ENCODE assay signal across 9 cellular contexts in the genomic region with DNA sequence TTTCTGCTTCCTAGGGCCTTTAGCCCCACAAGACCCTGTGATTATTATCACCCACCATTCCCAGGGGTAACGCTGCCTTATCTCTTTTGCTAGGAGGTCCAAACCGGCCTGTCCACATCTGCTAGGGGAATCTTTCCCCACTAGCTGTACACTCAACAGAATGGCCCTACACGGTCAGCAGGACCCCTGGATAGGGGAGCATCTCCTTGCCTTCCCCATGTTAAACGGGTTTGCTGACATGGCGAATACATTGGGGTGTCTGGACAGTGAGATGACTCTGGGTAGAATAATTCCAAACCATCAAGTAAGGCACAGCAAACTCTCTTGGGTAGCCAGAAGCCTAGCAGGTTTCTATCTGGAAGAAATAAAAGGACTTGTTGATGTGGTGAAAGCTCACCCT. TPM values are rescaled to one million over a fixed set of nuclear protein-coding genes. Genes with fewer than 3 reads are reported as not detected.
DNase-seq lines count a peak whose midpoint lies in the region; ATAC-seq and TF ChIP-seq lines count a peak whose summit lies in the region.
"Had no signal": no experiment of that assay in that cellular context is flagged by ENCODE, and none has a peak within 500 bp of the region (broad histone marks: within the 10 kb centered on the region; RNA-seq: fewer than 3 reads in every experiment).

No MANE protein-coding gene starts in this region.

- H3K4me1 ChIP-seq in hepatocyte (ENCODE audit: insufficient read depth) = no peaks in the 10 kb centered on the region

- no peaks in the 10 kb centered on the region for H3K9me3 Mint-ChIP-seq in T-helper 1 cell treated with Interleukin-12 subunit alpha and Interleukin-12 subunit beta and Interleukin-4 antibody, amounts not matched to agents 30 μg/mL and 1 μg/mL, for 36 hours
- no peaks in the 10 kb centered on the region for H3K9me3 Mint-ChIP-seq in stimulated activated memory B cell treated with anti-CD40 and anti-IgM and Interleukin-4, amounts not matched to agents 10 μg/mL and 1 μg/mL and 100 μg/mL, for 72 hours

- H3K4me3 ChIP-seq in WERI-Rb-1 (ENCODE audit: low read depth, low read length) = peak overlapping the region; percentile 98
- no peak overlapping the region for H3K4me3 ChIP-seq in hepatocyte

- H3K27me3 ChIP-seq in WERI-Rb-1 (ENCODE audit: insufficient read depth, low read depth, severe bottlenecking) (no peaks in the 10 kb centered on the region), hepatocyte (no peaks in the 10 kb centered on the region)
- H3K27me3 ChIP-seq: adrenal gland had no signal

- H3K36me3 ChIP-seq in WERI-Rb-1 (peaks cover 10% of the 10 kb centered on the region; the same call in 1 of the 2 replicates), hepatocyte (replicated peaks; ENCODE audit: insufficient read depth, low read depth) (no peaks in the 10 kb centered on the region)
- H3K36me3 ChIP-seq: adrenal gland had no signal

- no peaks in the 10 kb centered on the region for H3K36me3 Mint-ChIP-seq in T-helper 1 cell treated with Interleukin-12 subunit alpha and Interleukin-12 subunit beta and Interleukin-4 antibody, amounts not matched to agents 30 μg/mL and 1 μg/mL, for 36 hours (ENCODE audit: low read depth)
- H3K36me3 Mint-ChIP-seq in stimulated activated memory B cell treated with anti-CD40 and anti-IgM and Interleukin-4, amounts not matched to agents 10 μg/mL and 1 μg/mL and 100 μg/mL, for 72 hours = no peaks in the 10 kb centered on the region

- H3K27ac Mint-ChIP-seq in T-helper 1 cell treated with Interleukin-12 subunit alpha and Interleukin-12 subunit beta and Interleukin-4 antibody, amounts not matched to agents 30 μg/mL and 1 μg/mL, for 36 hours = peak overlapping the region; percentile 90
- peak overlapping the region; percentile 72 for H3K27ac Mint-ChIP-seq in stimulated activated memory B cell treated with anti-CD40 and anti-IgM and Interleukin-4, amounts not matched to agents 10 μg/mL and 1 μg/mL and 100 μg/mL, for 72 hours

- H3K27ac ChIP-seq in WERI-Rb-1 (peak overlapping the region; percentile 66), hepatocyte (no peak overlapping the region)

- H3K4me2 ChIP-seq in hepatocyte = peak overlapping the region; percentile 82

- no peaks in the 10 kb centered on the region for H4K20me1 ChIP-seq in hepatocyte (ENCODE audit: insufficient read depth, poor library complexity, severe bottlenecking)

- DNase-seq in T-helper 1 cell = no peak
- no peak for DNase-seq in WERI-Rb-1
- no peak for DNase-seq in hepatocyte (ENCODE audit: low spot score)
- no peak for DNase-seq in GM19238 (ENCODE audit: insufficient read length, low spot score)
- no peak for DNase-seq in A172 (ENCODE audit: low spot score)

- H3K9me3 ChIP-seq in WERI-Rb-1 (ENCODE audit: severe bottlenecking) (no peaks in the 10 kb centered on the region), hepatocyte (ENCODE audit: low read depth) (no peaks in the 10 kb centered on the region)
- H3K9me3 ChIP-seq: adrenal gland had no signal

- peaks cover 13% of the 10 kb centered on the region for H3K4me1 Mint-ChIP-seq in T-helper 1 cell treated with Interleukin-12 subunit alpha and Interleukin-12 subunit beta and Interleukin-4 antibody, amounts not matched to agents 30 μg/mL and 1 μg/mL, for 36 hours (ENCODE audit: low read depth)
- H3K4me1 Mint-ChIP-seq in stimulated activated memory B cell treated with anti-CD40 and anti-IgM and Interleukin-4, amounts not matched to agents 10 μg/mL and 1 μg/mL and 100 μg/mL, for 72 hours = peaks cover 9% of the 10 kb centered on the region

- TF ChIP-seq CTCF in WERI-Rb-1 (IDR thresholded peaks at IDR 0.05; ENCODE audit: low read depth, low read length) = no peak
- TF ChIP-seq CTCF in hepatocyte (IDR thresholded peaks at IDR 0.05; ENCODE audit: poor library complexity) = no peak

- H2AFZ ChIP-seq in hepatocyte = peak overlapping the region; percentile 72

- H3K79me2 ChIP-seq in hepatocyte = peaks cover 11% of the 10 kb centered on the region

- H3K9me2 ChIP-seq in hepatocyte (replicated peaks; ENCODE audit: insufficient read depth) = no peaks in the 10 kb centered on the region

- no peaks in the 10 kb centered on the region for H3K27me3 Mint-ChIP-seq in T-helper 1 cell treated with Interleukin-12 subunit alpha and Interleukin-12 subunit beta and Interleukin-4 antibody, amounts not matched to agents 30 μg/mL and 1 μg/mL, for 36 hours (ENCODE audit: low read depth)
- H3K27me3 Mint-ChIP-seq in stimulated activated memory B cell treated with anti-CD40 and anti-IgM and Interleukin-4, amounts not matched to agents 10 μg/mL and 1 μg/mL and 100 μg/mL, for 72 hours = no peaks in the 10 kb centered on the region

- no peak for ATAC-seq in stimulated activated memory B cell treated with anti-CD40 and anti-IgM and Interleukin-4, amounts not matched to agents 10 μg/mL and 1 μg/mL and 100 μg/mL, for 72 hours
- no peak for ATAC-seq in GM18519 (IDR thresholded peaks at IDR 0.05; ENCODE audit: low FRiP score, unreplicated experiment)

- peak overlapping the region; percentile 95 for H3K4me3 Mint-ChIP-seq in T-helper 1 cell treated with Interleukin-12 subunit alpha and Interleukin-12 subunit beta and Interleukin-4 antibody, amounts not matched to agents 30 μg/mL and 1 μg/mL, for 36 hours
- H3K4me3 Mint-ChIP-seq in stimulated activated memory B cell treated with anti-CD40 and anti-IgM and Interleukin-4, amounts not matched to agents 10 μg/mL and 1 μg/mL and 100 μg/mL, for 72 hours = peak overlapping the region; percentile 86

- 71% methylated on average over 5 of the region's 5 CpGs for WGBS in hepatocyte (ENCODE audit: low lambda C conversion rate, missing lambda C conversion rate)

RNA-seq across cellular contexts. Expression of gene TRAIP, which starts 0.7 kb away (rescaled TPM):
- 2.5 and 4.9 TPM in 2 replicates for total RNA-seq in hepatocyte
- 3.1 and 6.6 TPM in 2 replicates for polyA plus RNA-seq in hepatocyte
- 12.8 and 16.1 TPM in 2 replicates for total RNA-seq in A172 (2014; rRNA removed; shearing (Covaris generic))

RNA-seq across cellular contexts. Expression of gene CAMKV, which starts 14.0 kb away (rescaled TPM):
- 3.5 and 3.9 TPM in 2 replicates for total RNA-seq in hepatocyte
- polyA plus RNA-seq in hepatocyte = 2.0 and 2.7 TPM in 2 replicates
- total RNA-seq in A172 (2014; rRNA removed; shearing (Covaris generic)) = not detected in 2 replicates

RNA-seq across cellular contexts. Expression of gene UBA7, which starts 41.9 kb away (rescaled TPM):
- 10.7 and 14.7 TPM in 2 replicates for total RNA-seq in hepatocyte
- polyA plus RNA-seq in hepatocyte = 21.6 and 22.2 TPM in 2 replicates
- total RNA-seq in A172 (2014; rRNA removed; shearing (Covaris generic)) = 13.1 and 19.7 TPM in 2 replicates

RNA-seq across cellular contexts. Expression of gene MST1R, which starts 48.0 kb away (rescaled TPM):
- 7.5 and 8.7 TPM in 2 replicates for total RNA-seq in hepatocyte
- 5.3 and 12.1 TPM in 2 replicates for polyA plus RNA-seq in hepatocyte
- total RNA-seq in A172 (2014; rRNA removed; shearing (Covaris generic)) = 1.1 and 1.9 TPM in 2 replicates

RNA-seq across cellular contexts. Expression of gene INKA1, which starts 52.6 kb away (rescaled TPM):
- 4.5 and 5.1 TPM in 2 replicates for total RNA-seq in hepatocyte
- 5.8 and 6.2 TPM in 2 replicates for polyA plus RNA-seq in hepatocyte
- 2.8 and 6.4 TPM in 2 replicates for total RNA-seq in A172 (2014; rRNA removed; shearing (Covaris generic))
